20 cellular contexts compared by ENCODE assay signal in the genomic region with DNA sequence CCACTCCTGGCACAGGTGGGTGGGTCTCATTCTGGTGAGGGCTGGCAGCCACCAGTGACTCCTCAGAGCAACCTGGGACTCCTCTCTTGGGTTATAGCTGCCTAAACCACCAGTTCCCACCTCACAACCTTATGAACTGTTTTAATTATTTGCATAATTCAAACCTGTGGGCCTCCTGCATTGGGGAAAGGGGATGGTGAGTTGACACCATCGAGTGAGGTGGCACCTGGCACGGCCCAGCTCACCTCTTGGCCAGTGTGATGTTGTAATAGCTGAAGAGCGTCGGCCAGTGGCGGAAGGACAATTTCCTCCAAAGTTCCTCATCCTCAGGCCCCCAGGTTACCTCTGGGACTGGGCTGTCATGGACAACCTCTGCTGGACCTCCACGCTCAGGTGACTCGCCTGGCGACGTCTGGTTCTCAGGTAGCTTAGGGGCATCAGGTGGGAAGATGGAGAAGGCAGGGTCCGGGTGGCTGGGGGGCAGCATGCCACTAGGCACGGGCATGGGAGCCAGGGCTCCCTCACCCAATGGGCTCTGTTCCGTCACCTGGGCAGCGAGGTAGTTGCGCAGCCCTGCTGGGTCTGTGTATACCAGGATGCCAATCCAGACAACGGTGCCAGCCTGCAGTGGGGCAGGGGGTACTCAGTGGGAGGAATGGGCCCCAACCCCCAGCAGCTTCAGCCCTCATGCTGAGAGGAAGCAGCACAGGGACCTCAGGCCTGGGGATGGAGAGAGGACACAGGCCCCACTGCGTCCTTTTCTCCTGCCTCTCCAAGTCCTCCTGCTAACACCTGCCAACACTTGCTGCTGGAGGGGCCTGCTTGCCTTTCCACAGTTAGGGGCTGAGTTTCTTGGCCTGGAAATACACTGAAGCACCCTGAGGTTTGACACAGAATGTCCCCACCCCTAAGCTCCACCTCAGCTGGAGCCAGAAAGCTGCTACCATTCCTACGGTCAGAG. TPM values are rescaled to one million over a fixed set of nuclear protein-coding genes. Genes with fewer than 3 reads are reported as not detected.
DNase-seq lines count a peak whose midpoint lies in the region; FAIRE-seq and TF ChIP-seq lines count a peak whose summit lies in the region.
"Had no signal": no experiment of that assay in that cellular context is flagged by ENCODE, and none has a peak within 500 bp of the region (broad histone marks: within the 10 kb centered on the region; RNA-seq: fewer than 3 reads in every experiment).

No MANE protein-coding gene starts in this region.

- H3K4me1 Mint-ChIP-seq in activated CD4-positive, alpha-beta T cell treated with anti-CD3 and anti-CD28 coated beads, Interleukin-2, amount 10 ng/mL, durations not matched to agents 7 days and 5 days: peaks cover 19% of the 10 kb centered on the region
- peaks cover 11% of the 10 kb centered on the region for H3K4me1 Mint-ChIP-seq in chondrocyte (ENCODE audit: low read depth)

- TF ChIP-seq POLR2A in GM12891 (IDR thresholded peaks at IDR 0.05; ENCODE audit: low read depth, low read length): no peak

- H3K36me3 Mint-ChIP-seq in activated CD4-positive, alpha-beta T cell treated with anti-CD3 and anti-CD28 coated beads, Interleukin-2, amount 10 ng/mL, durations not matched to agents 7 days and 5 days (ENCODE audit: low read depth): peaks cover 36% of the 10 kb centered on the region
- peaks cover 4% of the 10 kb centered on the region for H3K36me3 Mint-ChIP-seq in chondrocyte (ENCODE audit: low read depth)
- H3K36me3 Mint-ChIP-seq: naive B cell had no signal

- FAIRE-seq in GM12891 (lab: Jason Lieb, UNC): no peak
- FAIRE-seq: A204.1 had no signal

- no peak overlapping the region for H3K4me3 ChIP-seq in neutrophil (ENCODE audit: low read depth in 1 of 2, low read length in 1 of 2)
- H3K4me3 ChIP-seq: GM23338, MG63, smooth muscle cell, thoracic aorta had no signal

- peaks cover 24 to 25% of the 10 kb centered on the region in 2 experiments for H3K4me1 ChIP-seq in neutrophil (ENCODE audit: control insufficient read depth in 1 of 2, insufficient read depth in 1 of 2, low read depth in 1 of 2, low read length in 1 of 2)

- no peak overlapping the region for H3K4me3 Mint-ChIP-seq in activated CD4-positive, alpha-beta T cell treated with anti-CD3 and anti-CD28 coated beads, Interleukin-2, amount 10 ng/mL, durations not matched to agents 7 days and 5 days
- no peak overlapping the region for H3K4me3 Mint-ChIP-seq in chondrocyte (ENCODE audit: unreplicated experiment)
- H3K4me3 Mint-ChIP-seq: GM23338, naive B cell had no signal

- peaks cover 89% of the 10 kb centered on the region for H3K36me3 ChIP-seq in neutrophil

- H3K27me3 ChIP-seq in neutrophil: no peaks in the 10 kb centered on the region
- H3K27me3 ChIP-seq: MG63 had no signal

- peak; percentile 4 for TF ChIP-seq CTCF in chondrocyte (IDR thresholded peaks at IDR 0.05)
- no peak for TF ChIP-seq CTCF in neutrophil (IDR thresholded peaks at IDR 0.05)

- CTCF ChIA-PET in activated CD4-positive, alpha-beta T cell treated with anti-CD3 and anti-CD28 coated beads, Interleukin-2, amount 10 ng/mL, durations not matched to agents 7 days and 5 days (lab: Charles Lee): interaction anchor here (0.6 to 5.4 kb wide), 5 partner anchors 25 to 101 kb away, joined by 3 to 51 read pairs (median 5); a partner anchor contains a TSS

- no peaks in the 10 kb centered on the region for H3K9me3 ChIP-seq in neutrophil
- H3K9me3 ChIP-seq: MG63, thoracic aorta had no signal

- POLR2A ChIA-PET in activated CD4-positive, alpha-beta T cell treated with anti-CD3 and anti-CD28 coated beads, Interleukin-2, amount 10 ng/mL, durations not matched to agents 7 days and 5 days (lab: Charles Lee): no interaction called here

- no peaks in the 10 kb centered on the region for H3K27me3 Mint-ChIP-seq in activated CD4-positive, alpha-beta T cell treated with anti-CD3 and anti-CD28 coated beads, Interleukin-2, amount 10 ng/mL, durations not matched to agents 7 days and 5 days
- H3K27me3 Mint-ChIP-seq in chondrocyte (ENCODE audit: low read depth): no peaks in the 10 kb centered on the region
- H3K27me3 Mint-ChIP-seq: naive B cell had no signal

- H3K27ac ChIP-seq in neutrophil: peak overlapping the region; percentile 58
- H3K27ac ChIP-seq: thoracic aorta had no signal

- H3K9me3 Mint-ChIP-seq in activated CD4-positive, alpha-beta T cell treated with anti-CD3 and anti-CD28 coated beads, Interleukin-2, amount 10 ng/mL, durations not matched to agents 7 days and 5 days: no peaks in the 10 kb centered on the region
- no peaks in the 10 kb centered on the region for H3K9me3 Mint-ChIP-seq in chondrocyte (ENCODE audit: low read depth)
- H3K9me3 Mint-ChIP-seq: naive B cell had no signal

- DNase-seq in activated CD4-positive, alpha-beta T cell treated with anti-CD3 and anti-CD28 coated beads, Interleukin-2, amount 10 ng/mL, durations not matched to agents 7 days and 5 days: no peak
- DNase-seq in activated CD4-positive, alpha-beta T cell treated with anti-CD3 and anti-CD28 coated beads for 1 hour: no peak
- DNase-seq in GM12891 (ENCODE audit: insufficient read length, low spot score): no peak
- peak; percentile 87 for DNase-seq in chondrocyte (ENCODE audit: low spot score)
- no peak for DNase-seq in AG08395 (ENCODE audit: low spot score)
- no peak for DNase-seq in NOMO-1 treated with dmso at 0.1 percent for 144 hours (lab: John Stamatoyannopoulos, UW; ENCODE audit: unreplicated experiment)
- DNase-seq in CD1c-positive myeloid dendritic cell (ENCODE audit: extremely low spot score): no peak
- DNase-seq: activated effector memory CD4-positive, alpha-beta T cell treated with anti-CD3 and anti-CD28 coated beads, Interleukin-2, amount 50 U/mL, for 16 hours; DND-41; MG63; naive B cell; NCI-H1694 treated with DMSO at 0.1 percent for 48 hours; NCI-H345; NK-92 treated with Interleukin-12 subunit alpha and Interleukin-12 subunit beta, amount 100 ng/mL, for 24 hours; stimulated activated CD8-positive, alpha-beta memory T cell treated with anti-CD3 and anti-CD28 coated beads, Interleukin-4, amount 100 ng/mL, for 48 hours had no signal

- H3K27ac Mint-ChIP-seq in activated CD4-positive, alpha-beta T cell treated with anti-CD3 and anti-CD28 coated beads, Interleukin-2, amount 10 ng/mL, durations not matched to agents 7 days and 5 days: peak overlapping the region; percentile 36
- H3K27ac Mint-ChIP-seq in chondrocyte (ENCODE audit: unreplicated experiment): no peak overlapping the region
- H3K27ac Mint-ChIP-seq: GM23338 had no signal

TF ChIP-seq in GM12891, 5 proteins besides CTCF, POLR2A, EP300 and RAD21:
- 0 out of 2 replicates have a peak, but pooled peaks have one; percentile 20 for TF ChIP-seq POLR2AphosphoS5 (IDR thresholded peaks at IDR 0.05; ENCODE audit: low read depth, low read length)
- TF ChIP-seq SPI1 (IDR thresholded peaks at IDR 0.05; ENCODE audit: low read depth, low read length): no peak
TF ChIP-seq in GM12891: peak in this region for 1.

RNA-seq across cellular contexts. Expression of a gene that starts 38.5 kb away (rescaled TPM):
- total RNA-seq in activated CD4-positive, alpha-beta T cell treated with anti-CD3 and anti-CD28 coated beads, Interleukin-2, amount 10 ng/mL, durations not matched to agents 7 days and 5 days: 10 to 100 TPM; 27.4 to 34.9 TPM
- polyA plus RNA-seq in GM12891 (2012; ENCODE audit: low read depth, missing spikeins): 12.6 TPM
- total RNA-seq in chondrocyte: 43.5 to 49.5 TPM (median 47.8 TPM) in 3 replicates

RNA-seq across cellular contexts. Expression of a gene that starts 56.4 kb away (rescaled TPM):
- 10 to 100 TPM; 68.1 to 71.4 TPM for total RNA-seq in activated CD4-positive, alpha-beta T cell treated with anti-CD3 and anti-CD28 coated beads, Interleukin-2, amount 10 ng/mL, durations not matched to agents 7 days and 5 days
- 16.6 TPM for polyA plus RNA-seq in GM12891 (2012; ENCODE audit: low read depth, missing spikeins)
- 47.3 to 79.8 TPM (median 49.7 TPM) in 3 replicates for total RNA-seq in chondrocyte
